In genomic region chr14:30608533-30609006, GRCh38 we compare ENCODE assay signal across 1 cellular context.
TF ChIP-seq lines count a peak whose summit lies in the region.

No MANE protein-coding gene starts in this region.

TF ChIP-seq in HCT116, 20 proteins besides CTCF, POLR2A, EP300 and RAD21 (continued from another document):
- TF ChIP-seq ZBTB33 (IDR thresholded peaks at IDR 0.05; ENCODE audit: extremely low read depth, insufficient replicate concordance, low read length) (no peak), ATF3 (IDR thresholded peaks at IDR 0.05) (no peak), MAX (IDR thresholded peaks at IDR 0.05) (0 out of 2 replicates have a peak, but pooled peaks have one; percentile 22), FOSL1 (IDR thresholded peaks at IDR 0.05; ENCODE audit: low read depth) (0 out of 2 replicates have a peak, but pooled peaks have one; percentile 10), CBX3 (IDR thresholded peaks at IDR 0.05; ENCODE audit: low read depth) (no peak), EZH2 (IDR thresholded peaks at IDR 0.05) (no peak), ZNF274 (IDR thresholded peaks at IDR 0.05; ENCODE audit: low read depth, low read length) (no peak), SRF (IDR thresholded peaks at IDR 0.05; ENCODE audit: low read depth) (no peak)
